In genomic region chr2:112765251-112765650, GRCh38 we compare ENCODE assay signal across 8 cellular contexts. TPM values are rescaled to one million over a fixed set of nuclear protein-coding genes. Genes with fewer than 3 reads are reported as not detected.
DNase-seq lines count a peak whose midpoint lies in the region; ATAC-seq and TF ChIP-seq lines count a peak whose summit lies in the region.

No MANE protein-coding gene starts in this region.

- CTCF ChIA-PET in activated CD8-positive, alpha-beta T cell treated with anti-CD3 and anti-CD28 coated beads for 36 hours (lab: Charles Lee), result interaction anchor here (1.0 kb wide), 1 partner anchor 120 kb away, joined by 4 read pairs; no protein-coding TSS in a partner anchor

- peaks cover 19% of the 10 kb centered on the region for H3K4me1 Mint-ChIP-seq in activated CD8-positive, alpha-beta T cell treated with anti-CD3 and anti-CD28 coated beads for 36 hours (ENCODE audit: low read depth)

- 39 to 65% (median 62%) methylated on average over 4 of the region's 4 CpGs for WGBS in heart left ventricle, 4 donors
- 67 to 70% methylated on average over 4 of the region's 4 CpGs for WGBS in upper lobe of left lung, 2 donors

- no peak for TF ChIP-seq POLR2A in heart left ventricle (IDR thresholded peaks at IDR 0.05)
- no peak for TF ChIP-seq POLR2A in upper lobe of left lung (IDR thresholded peaks at IDR 0.05)

- H3K27ac ChIP-seq in heart left ventricle, result peak overlapping the region in 2 of 12 donors; percentile 14 to 46
- peak overlapping the region in 1 of 4 donors; percentile 79 for H3K27ac ChIP-seq in upper lobe of left lung

- POLR2A ChIA-PET in activated CD8-positive, alpha-beta T cell treated with anti-CD3 and anti-CD28 coated beads for 36 hours (lab: Charles Lee), result no interaction called here

- no peaks in the 10 kb centered on the region for H3K27me3 Mint-ChIP-seq in activated CD8-positive, alpha-beta T cell treated with anti-CD3 and anti-CD28 coated beads for 36 hours

- TF ChIP-seq EP300 in upper lobe of left lung (IDR thresholded peaks at IDR 0.05), result no peak

- no peaks in the 10 kb centered on the region for H3K27me3 ChIP-seq in heart left ventricle
- no peaks in the 10 kb centered on the region for H3K27me3 ChIP-seq in upper lobe of left lung

- ATAC-seq in heart left ventricle (no peak), left ventricle myocardium superior (no peak), upper lobe of left lung (ENCODE audit: low FRiP score in 2 of 2) (no peak)
- no peak for ATAC-seq in activated CD8-positive, alpha-beta T cell treated with anti-CD3 and anti-CD28 coated beads for 36 hours

- H3K9me3 ChIP-seq in heart left ventricle, result no peaks in the 10 kb centered on the region
- H3K9me3 ChIP-seq in upper lobe of left lung, result no peaks in the 10 kb centered on the region

- intact Hi-C loops in heart left ventricle (cut with DNase I) (loop anchor here in 3 of 10 donors (5.0 to 10.0 kb wide), 2 partner anchors 50 to 52 kb away; no protein-coding TSS in a partner anchor), left ventricle myocardium superior (cut with micrococcal nuclease) (loop anchor here (10.0 kb wide), 1 partner anchor 180 kb away; no protein-coding TSS in a partner anchor)
- intact Hi-C loops in activated CD8-positive, alpha-beta T cell treated with anti-CD3 and anti-CD28 coated beads for 36 hours (cut with micrococcal nuclease), result no loop called here

- H3K4me3 Mint-ChIP-seq in activated CD8-positive, alpha-beta T cell treated with anti-CD3 and anti-CD28 coated beads for 36 hours, result peak overlapping the region; percentile 97

- H3K9me3 Mint-ChIP-seq in activated CD8-positive, alpha-beta T cell treated with anti-CD3 and anti-CD28 coated beads for 36 hours, result no peaks in the 10 kb centered on the region

- H3K4me3 ChIP-seq in heart left ventricle (peak overlapping the region in 11 of 12 donors; percentile 55 to 96 (median 70)), upper lobe of left lung (peak overlapping the region in 3 of 4 donors; percentile 57 to 78 (median 66))

- no peaks in the 10 kb centered on the region for H3K36me3 ChIP-seq in heart left ventricle
- no peaks in the 10 kb centered on the region for H3K36me3 ChIP-seq in upper lobe of left lung

- H3K4me1 ChIP-seq in heart left ventricle (peaks cover 0 to 23% (median 5%) of the 10 kb centered on the region in 12 donors), upper lobe of left lung (peaks cover 14 to 29% (median 17%) of the 10 kb centered on the region in 4 donors)

- no peak for DNase-seq in heart left ventricle
- no peak for DNase-seq in left ventricle myocardium superior
- no peak for DNase-seq in activated CD8-positive, alpha-beta T cell treated with anti-CD3 and anti-CD28 coated beads for 36 hours
- peak; percentile 38 for DNase-seq in kidney tubule cell (ENCODE audit: low spot score)
- no peak for DNase-seq in upper lobe of left lung
- DNase-seq in NCI-H2029 (lab: John Stamatoyannopoulos, UW), result no peak
- DNase-seq in stimulated activated CD4-positive, alpha-beta T cell treated with anti-CD3 and anti-CD28 coated beads, Interleukin-2, amount 100 ng/mL, for 48 hours, result no peak
- no peak for DNase-seq in NK-92 (lab: John Stamatoyannopoulos, UW; ENCODE audit: unreplicated experiment)

- TF ChIP-seq CTCF in heart left ventricle (IDR thresholded peaks at IDR 0.05) (no peak), upper lobe of left lung (IDR thresholded peaks at IDR 0.05) (no peak)
- no peak for TF ChIP-seq CTCF in activated CD8-positive, alpha-beta T cell treated with anti-CD3 and anti-CD28 coated beads for 36 hours (IDR thresholded peaks at IDR 0.05)

- peaks cover 9% of the 10 kb centered on the region for H3K36me3 Mint-ChIP-seq in activated CD8-positive, alpha-beta T cell treated with anti-CD3 and anti-CD28 coated beads for 36 hours (ENCODE audit: low read depth)

- H3K27ac Mint-ChIP-seq in activated CD8-positive, alpha-beta T cell treated with anti-CD3 and anti-CD28 coated beads for 36 hours, result peak overlapping the region; percentile 95

RNA-seq across cellular contexts. Expression of gene CKAP2L, which starts 0.8 kb away (rescaled TPM):
- 1 to 10 TPM in 1 of 9 donors, under 1 TPM in 5, not detected in 3; 0.10 to 4.5 (median 0.33) TPM for total RNA-seq in heart left ventricle
- polyA plus RNA-seq in heart left ventricle, result under 1 TPM in 1 of 2 donors, not detected in 1; 0.06 TPM
- total RNA-seq in left ventricle myocardium superior, result 0.10 TPM
- total RNA-seq in activated CD8-positive, alpha-beta T cell treated with anti-CD3 and anti-CD28 coated beads for 36 hours, result 10 to 100 TPM; 24.5 to 30.5 TPM
- 1 to 10 TPM in 5 of 6 donors, under 1 TPM in 1; 0.49 to 2.3 (median 1.7) TPM for total RNA-seq in upper lobe of left lung

RNA-seq across cellular contexts. Expression of gene IL1A, which starts 19.0 kb away (rescaled TPM):
- total RNA-seq in heart left ventricle, result under 1 TPM in 1 of 9 donors, not detected in 8; 0.13 TPM
- not detected for polyA plus RNA-seq in heart left ventricle
- not detected for total RNA-seq in left ventricle myocardium superior
- under 1 TPM; 0.69 to 0.99 TPM for total RNA-seq in activated CD8-positive, alpha-beta T cell treated with anti-CD3 and anti-CD28 coated beads for 36 hours
- 1 to 10 TPM in 3 of 6 donors, not detected in 3; 2.5 to 4.7 (median 3.0) TPM for total RNA-seq in upper lobe of left lung

RNA-seq across cellular contexts. Expression of gene NT5DC4, which starts 44.4 kb away (rescaled TPM):
- under 1 TPM in 1 of 9 donors, not detected in 8; 0.16 TPM for total RNA-seq in heart left ventricle
- not detected for polyA plus RNA-seq in heart left ventricle
- not detected for total RNA-seq in left ventricle myocardium superior
- total RNA-seq in activated CD8-positive, alpha-beta T cell treated with anti-CD3 and anti-CD28 coated beads for 36 hours, result not detected
- 1 to 10 TPM in 2 of 6 donors, under 1 TPM in 2, not detected in 2; 0.55 to 5.2 (median 1.0) TPM for total RNA-seq in upper lobe of left lung

Comparison
In these comparisons a context has a peak if more than half of its experiments do, and no peak if none do; other contexts are left out.
1. RNA of gene CKAP2L, which starts 0.8 kb away (total RNA-seq): 24.5 to 30.5 TPM in activated CD8-positive, alpha-beta T cell treated with anti-CD3 and anti-CD28 coated beads for 36 hours; 0.49 to 2.3 TPM in upper lobe of left lung, 0.10 to 4.5 TPM in heart left ventricle and 0.10 TPM in left ventricle myocardium superior (single experiment); every median in the first group is over 4 times any median in the second.